In genomic region chr4:1218892-1219552, GRCh38 we compare ENCODE assay signal across 8 cellular contexts. TPM values are rescaled to one million over a fixed set of nuclear protein-coding genes. Genes with fewer than 3 reads are reported as not detected.
DNase-seq lines count a peak whose midpoint lies in the region; ATAC-seq and TF ChIP-seq lines count a peak whose summit lies in the region.

No MANE protein-coding gene starts in this region.

- TF ChIP-seq CTCF in natural killer cell (IDR thresholded peaks at IDR 0.05), result no peak
- no peak for TF ChIP-seq CTCF in gastrocnemius medialis (IDR thresholded peaks at IDR 0.05 in 4 of 5, conservative IDR thresholded peaks at IDR 0.05 in 1 of 5)

- peaks cover 0 to 59% of the 10 kb centered on the region in 2 donors for H3K36me3 ChIP-seq in gastrocnemius medialis

- no peaks in the 10 kb centered on the region for H3K9me3 Mint-ChIP-seq in natural killer cell

- no peaks in the 10 kb centered on the region for H3K27me3 ChIP-seq in gastrocnemius medialis

- no peak overlapping the region for H3K4me3 ChIP-seq in gastrocnemius medialis

- no peaks in the 10 kb centered on the region for H3K9me3 ChIP-seq in gastrocnemius medialis

- peak overlapping the region; percentile 81 to 95 for H3K27ac Mint-ChIP-seq in natural killer cell

- peaks cover 46 to 60% of the 10 kb centered on the region in 2 donors for H3K4me1 Mint-ChIP-seq in natural killer cell

- H3K27me3 Mint-ChIP-seq in natural killer cell (ENCODE audit: low read depth in 2 of 2), result no peaks in the 10 kb centered on the region

- intact Hi-C loops in natural killer cell (cut with micrococcal nuclease), result loop anchor here (2.0 to 5.0 kb wide), 2 partner anchors 16 to 52 kb away; no protein-coding TSS in a partner anchor
- intact Hi-C loops in gastrocnemius medialis (cut with DNase I; ENCODE audit: low total_unique reads), result no loop called here

- peak overlapping the region; percentile 89 for H3K4me3 Mint-ChIP-seq in natural killer cell

- DNase-seq in NOMO-1 treated with dmso at 0.1 percent for 144 hours (lab: John Stamatoyannopoulos, UW; ENCODE audit: unreplicated experiment) (peak; percentile 51), natural killer cell (no peak), hepatic stellate cell (ENCODE audit: low spot score) (no peak), hypothalamus (lab: John Stamatoyannopoulos, UW) (no peak), NCI-H2227 treated with DMSO at 0.1 percent for 48 hours (lab: John Stamatoyannopoulos, UW) (no peak), gastrocnemius medialis (no peak)

- peak; percentile 77 for ATAC-seq in GM18909 (IDR thresholded peaks at IDR 0.05; ENCODE audit: poor library complexity, unreplicated experiment)
- peak; percentile 69 for ATAC-seq in HG02759 (IDR thresholded peaks at IDR 0.05; ENCODE audit: unreplicated experiment)
- peak; percentile 43 to 53 (median 46) for ATAC-seq in natural killer cell
- no peak for ATAC-seq in gastrocnemius medialis

- peaks cover 12% of the 10 kb centered on the region for H3K36me3 Mint-ChIP-seq in natural killer cell

- H3K4me1 ChIP-seq in gastrocnemius medialis, result no peaks in the 10 kb centered on the region

- TF ChIP-seq POLR2A in gastrocnemius medialis (IDR thresholded peaks at IDR 0.05), result no peak

- in situ Hi-C loops in gastrocnemius medialis (cut with MboI; ENCODE audit: low sequenced_read_pairs in 4 of 4), result no loop called here

- H3K27ac ChIP-seq in gastrocnemius medialis, result no peak overlapping the region

RNA-seq across cellular contexts. Expression of gene CTBP1, which starts 29.9 kb away (rescaled TPM):
- total RNA-seq in natural killer cell (100 to 1,000 TPM; 384 to 388 (median 388) TPM), gastrocnemius medialis (100 to 1,000 TPM; 126 to 224 (median 169) TPM)

RNA-seq across cellular contexts. Expression of gene SPON2, which starts 46.6 kb away (rescaled TPM):
- total RNA-seq in natural killer cell, result 1,000 to 10,000 TPM; 1,124 to 1,574 (median 1,339) TPM
- total RNA-seq in gastrocnemius medialis, result 1 to 10 TPM; 5.0 to 8.9 (median 5.2) TPM

Comparison
In these comparisons a context has a peak if more than half of its experiments do, and no peak if none do; other contexts are left out.
1. ATAC-seq: peak in GM18909 (single experiment), HG02759 (single experiment) and natural killer cell (3 of 3); none in gastrocnemius medialis (0 of 2).
2. RNA of gene SPON2, which starts 46.6 kb away (total RNA-seq): 1,124 to 1,574 TPM in natural killer cell; 5.0 to 8.9 TPM in gastrocnemius medialis; every median in the first group is over 100 times any median in the second.